14 cellular contexts compared by ENCODE assay signal in genomic region chr6:75170666-75171065, GRCh38. TPM values are rescaled to one million over a fixed set of nuclear protein-coding genes. Genes with fewer than 3 reads are reported as not detected.
"Had no signal": no experiment of that assay in that cellular context is flagged by ENCODE, and none has a peak within 500 bp of the region (broad histone marks: within the 10 kb centered on the region; RNA-seq: fewer than 3 reads in every experiment).

No MANE protein-coding gene starts in this region.

- H3K4me1 Mint-ChIP-seq: activated CD8-positive, alpha-beta memory T cell treated with anti-CD3 and anti-CD28 coated beads, Interleukin-2, amount 10 ng/mL, durations not matched to agents 7 days and 5 days; activated naive CD8-positive, alpha-beta T cell treated with anti-CD3 and anti-CD28 coated beads, Interleukin-2, amount 50 U/mL, for 24 hours; naive thymus-derived CD4-positive, alpha-beta T cell had no signal

- H3K9me3 Mint-ChIP-seq: activated CD4-positive, alpha-beta memory T cell treated with anti-CD3 and anti-CD28 coated beads for 36 hours; activated naive CD4-positive, alpha-beta T cell treated with anti-CD3 and anti-CD28 coated beads for 36 hours; activated naive CD8-positive, alpha-beta T cell treated with anti-CD3 and anti-CD28 coated beads, Interleukin-2, amount 50 U/mL, for 24 hours; activated T-helper 2 cell treated with anti-CD3 and anti-CD28 coated beads, Interferon-gamma antibody, Interleukin-2, Interleukin-4, amounts not matched to agents 10 μg/mL and 5 μg/mL and 100 μg/mL, durations not matched to agents 14 hours and 24 hours and 36 hours; naive thymus-derived CD4-positive, alpha-beta T cell had no signal

- H3K9me3 ChIP-seq: esophagus squamous epithelium, heart right ventricle, stomach had no signal

- ATAC-seq: activated CD8-positive, alpha-beta memory T cell treated with anti-CD3 and anti-CD28 coated beads, Interleukin-2, amount 10 ng/mL, durations not matched to agents 7 days and 5 days; activated naive CD8-positive, alpha-beta T cell treated with anti-CD3 and anti-CD28 coated beads, Interleukin-2, amount 50 U/mL, for 24 hours; naive thymus-derived CD4-positive, alpha-beta T cell; SK-N-SH treated with all-trans-retinoic acid at 6 μM for 48 hours had no signal

- H3K27ac Mint-ChIP-seq: activated CD4-positive, alpha-beta memory T cell treated with anti-CD3 and anti-CD28 coated beads for 36 hours; activated CD8-positive, alpha-beta memory T cell treated with anti-CD3 and anti-CD28 coated beads, Interleukin-2, amount 10 ng/mL, durations not matched to agents 7 days and 5 days; activated naive CD4-positive, alpha-beta T cell treated with anti-CD3 and anti-CD28 coated beads for 36 hours; activated naive CD8-positive, alpha-beta T cell treated with anti-CD3 and anti-CD28 coated beads, Interleukin-2, amount 50 U/mL, for 24 hours; activated T-helper 2 cell treated with anti-CD3 and anti-CD28 coated beads, Interferon-gamma antibody, Interleukin-2, Interleukin-4, amounts not matched to agents 10 μg/mL and 5 μg/mL and 100 μg/mL, durations not matched to agents 14 hours and 24 hours and 36 hours; naive thymus-derived CD4-positive, alpha-beta T cell had no signal

- FAIRE-seq: frontal cortex had no signal

- H3K36me3 Mint-ChIP-seq: activated CD4-positive, alpha-beta memory T cell treated with anti-CD3 and anti-CD28 coated beads for 36 hours; activated CD8-positive, alpha-beta memory T cell treated with anti-CD3 and anti-CD28 coated beads, Interleukin-2, amount 10 ng/mL, durations not matched to agents 7 days and 5 days; naive thymus-derived CD4-positive, alpha-beta T cell had no signal

- H3K27me3 ChIP-seq: esophagus squamous epithelium, heart right ventricle, stomach had no signal

- H3K4me3 Mint-ChIP-seq: activated CD4-positive, alpha-beta memory T cell treated with anti-CD3 and anti-CD28 coated beads for 36 hours; activated CD8-positive, alpha-beta memory T cell treated with anti-CD3 and anti-CD28 coated beads, Interleukin-2, amount 10 ng/mL, durations not matched to agents 7 days and 5 days; activated naive CD4-positive, alpha-beta T cell treated with anti-CD3 and anti-CD28 coated beads for 36 hours; activated naive CD8-positive, alpha-beta T cell treated with anti-CD3 and anti-CD28 coated beads, Interleukin-2, amount 50 U/mL, for 24 hours; naive thymus-derived CD4-positive, alpha-beta T cell had no signal

- H3K4me3 ChIP-seq: esophagus squamous epithelium, heart right ventricle, stomach had no signal

- H3K27ac ChIP-seq: stomach, WERI-Rb-1 had no signal

- DNase-seq: activated CD4-positive, alpha-beta memory T cell treated with anti-CD3 and anti-CD28 coated beads for 36 hours; activated CD8-positive, alpha-beta memory T cell treated with anti-CD3 and anti-CD28 coated beads, Interleukin-2, amount 10 ng/mL, durations not matched to agents 7 days and 5 days; activated naive CD4-positive, alpha-beta T cell treated with anti-CD3 and anti-CD28 coated beads for 36 hours; activated naive CD8-positive, alpha-beta T cell treated with anti-CD3 and anti-CD28 coated beads, Interleukin-2, amount 50 U/mL, for 24 hours; activated T-cell treated with anti-CD3 and anti-CD28 coated beads, Interleukin-2, amount 50 U/mL, for 1 hour; esophagus squamous epithelium; heart right ventricle; naive thymus-derived CD4-positive, alpha-beta T cell; stomach; T-helper 1 cell; WERI-Rb-1 had no signal

- H3K36me3 ChIP-seq: WERI-Rb-1 had no signal

RNA-seq across cellular contexts. Expression of gene COL12A1, which starts 35.2 kb away (rescaled TPM):
- total RNA-seq: activated CD4-positive, alpha-beta memory T cell treated with anti-CD3 and anti-CD28 coated beads for 36 hours; activated CD8-positive, alpha-beta memory T cell treated with anti-CD3 and anti-CD28 coated beads, Interleukin-2, amount 10 ng/mL, durations not matched to agents 7 days and 5 days; activated T-helper 2 cell treated with anti-CD3 and anti-CD28 coated beads, Interferon-gamma antibody, Interleukin-2, Interleukin-4, amounts not matched to agents 10 μg/mL and 5 μg/mL and 100 μg/mL, durations not matched to agents 14 hours and 24 hours and 36 hours had no signal
- polyA plus RNA-seq: naive thymus-derived CD4-positive, alpha-beta T cell had no signal
